In genomic region chr4:5615496-5616075, GRCh38 we compare ENCODE assay signal across 26 cellular contexts.
DNase-seq lines count a peak whose midpoint lies in the region; ATAC-seq and TF ChIP-seq lines count a peak whose summit lies in the region.
"Had no signal": no experiment of that assay in that cellular context is flagged by ENCODE, and none has a peak within 500 bp of the region (broad histone marks: within the 10 kb centered on the region; RNA-seq: fewer than 3 reads in every experiment).

No MANE protein-coding gene starts in this region.

- H3K27ac Mint-ChIP-seq in MCF 10A (ENCODE audit: low read depth, unreplicated experiment) (no peak overlapping the region), type B pancreatic cell (peak overlapping the region; percentile 42)
- H3K27ac Mint-ChIP-seq: CD4-positive, alpha-beta memory T cell had no signal

- H4K8ac ChIP-seq in mesendoderm (ENCODE audit: low read depth, low read length), result no peak overlapping the region

- CTCF ChIA-PET in mammary epithelial cell (lab: Charles Lee; ENCODE audit: low non-redundant PET), result no interaction called here
- CTCF ChIA-PET in MCF 10A (lab: Yijun Ruan, JAX), result interaction anchor here (0.6 kb wide), 1 partner anchor 92 kb away, joined by 3 read pairs; no protein-coding TSS in a partner anchor

- H3K36me3 Mint-ChIP-seq in MCF 10A (ENCODE audit: insufficient read depth, unreplicated experiment), result peaks cover 25% of the 10 kb centered on the region
- peaks cover 32% of the 10 kb centered on the region for H3K36me3 Mint-ChIP-seq in type B pancreatic cell

- H3K4me3 ChIP-seq in mammary epithelial cell (replicated peaks in 1 of 3; ENCODE audit: insufficient read depth in 1 of 3, low read depth in 2 of 3, low read length in 3 of 3) (no peak overlapping the region), mesendoderm (ENCODE audit: low read length) (no peak overlapping the region)
- H3K4me3 ChIP-seq: BLaER1, GM12878 had no signal

- dilution Hi-C loops in mammary epithelial cell (cut with HindIII; ENCODE audit: low sequenced_read_pairs), result no loop called here

- H3K4me1 ChIP-seq in mammary epithelial cell (ENCODE audit: insufficient read depth, low read length) (peaks cover 11% of the 10 kb centered on the region), mesendoderm (ENCODE audit: control insufficient read depth, low read depth, low read length) (peaks cover 2% of the 10 kb centered on the region)
- H3K4me1 ChIP-seq: BLaER1, Caco-2 had no signal

- 29% methylated on average over 10 of the region's 10 CpGs for WGBS in mammary epithelial cell (ENCODE audit: low coverage, missing lambda C conversion rate)
- no CpG with 5 or more reads among the region's 10 CpGs for WGBS in mesendoderm (ENCODE audit: extremely low coverage, insufficient coverage, low lambda C conversion rate)

- H4K20me1 ChIP-seq in mammary epithelial cell (ENCODE audit: insufficient read depth, low read length), result no peaks in the 10 kb centered on the region
- H4K20me1 ChIP-seq: BLaER1 had no signal

- H3K9me3 Mint-ChIP-seq in MCF 10A (ENCODE audit: unreplicated experiment) (no peaks in the 10 kb centered on the region), type B pancreatic cell (no peaks in the 10 kb centered on the region)
- H3K9me3 Mint-ChIP-seq: CD4-positive, alpha-beta memory T cell had no signal

- in situ Hi-C loops in mammary epithelial cell (cut with MboI; ENCODE audit: low sequenced_read_pairs in 2 of 2) (no loop called here), GM13977 (cut with MboI; ENCODE audit: low pct_unique_long_range_greater_than_20kb, low sequenced_read_pairs, unreplicated experiment) (no loop called here)

- H3K4me2 ChIP-seq in mammary epithelial cell (ENCODE audit: insufficient read depth, low read depth, low read length) (no peak overlapping the region), mesendoderm (ENCODE audit: low read length) (no peak overlapping the region)
- H3K4me2 ChIP-seq: BLaER1, SK-N-SH had no signal

- H3K27me3 ChIP-seq in mammary epithelial cell (ENCODE audit: insufficient read depth, low read length) (no peaks in the 10 kb centered on the region), mesendoderm (ENCODE audit: insufficient read depth, low read length, poor library complexity) (no peaks in the 10 kb centered on the region)
- H3K27me3 ChIP-seq: BLaER1 had no signal

- no peaks in the 10 kb centered on the region for H3K9me3 ChIP-seq in mammary epithelial cell (replicated peaks; ENCODE audit: insufficient read depth, low read length)
- H3K9me3 ChIP-seq: BLaER1, Caco-2, SK-N-SH had no signal

- H2BK15ac ChIP-seq in mesendoderm (replicated peaks; ENCODE audit: low read depth), result no peak overlapping the region

- no peak for ATAC-seq in GM18861 (IDR thresholded peaks at IDR 0.05; ENCODE audit: unreplicated experiment)
- ATAC-seq: GM12878 had no signal

- intact Hi-C loops in mammary epithelial cell (cut with micrococcal nuclease) (no loop called here), MCF 10A (cut with micrococcal nuclease) (no loop called here)

- H3K27me3 Mint-ChIP-seq in MCF 10A (ENCODE audit: insufficient read depth, unreplicated experiment) (no peaks in the 10 kb centered on the region), type B pancreatic cell (no peaks in the 10 kb centered on the region)
- H3K27me3 Mint-ChIP-seq: CD4-positive, alpha-beta memory T cell had no signal

- no peaks in the 10 kb centered on the region for H3K4me1 Mint-ChIP-seq in MCF 10A (ENCODE audit: insufficient read depth, unreplicated experiment)
- peaks cover 18% of the 10 kb centered on the region for H3K4me1 Mint-ChIP-seq in type B pancreatic cell (ENCODE audit: unreplicated experiment)
- H3K4me1 Mint-ChIP-seq: CD4-positive, alpha-beta memory T cell had no signal

- H3K36me3 ChIP-seq in mammary epithelial cell (ENCODE audit: insufficient read depth, low read length) (peaks cover 9% of the 10 kb centered on the region), mesendoderm (ENCODE audit: control insufficient read depth, insufficient read depth, low read length) (peaks cover 2% of the 10 kb centered on the region)

- no peak overlapping the region for H3K18ac ChIP-seq in mesendoderm (ENCODE audit: low read length)

- BruUV-seq in mammary epithelial cell (replicated peaks; lab: Mats Ljungman, UMichigan), result no TSS peak
- BruUV-seq in MCF 10A (replicated peaks; lab: Mats Ljungman, UMichigan), result no TSS peak

- H3K4ac ChIP-seq in mesendoderm (ENCODE audit: low read depth, low read length), result no peak overlapping the region

- DNase-seq in mammary epithelial cell, result peak; percentile 21
- DNase-seq in MCF 10A (ENCODE audit: unreplicated experiment), result no peak
- DNase-seq in ecto neural progenitor cell (ENCODE audit: low spot score), result peak; percentile 49
- DNase-seq in mesendoderm, result peak; percentile 77
- DNase-seq in type B pancreatic cell (ENCODE audit: extremely low spot score, unreplicated experiment), result no peak
- no peak for DNase-seq in activated CD4-positive, alpha-beta T cell treated with anti-CD3 and anti-CD28 coated beads for 48 hours
- no peak for DNase-seq in GM13977 (ENCODE audit: low spot score)
- DNase-seq: CD4-positive, alpha-beta memory T cell; GDM1; HCEC 1CT; Karpas-422; NCI-H1092 treated with DMSO at 0.1 percent for 48 hours; NCI-H1436; NCI-H187; NCI-H2081 treated with DMSO at 0.1 percent for 48 hours; NCI-H2171; NCI-H345; NCI-H524; NCI-H774; SIG-M5; SK-N-SH had no signal

- no peak overlapping the region for H2AFZ ChIP-seq in mammary epithelial cell (ENCODE audit: low read depth, low read length)

- H4K5ac ChIP-seq in mesendoderm (ENCODE audit: low read length), result no peak overlapping the region

- no peaks in the 10 kb centered on the region for H3K79me1 ChIP-seq in mesendoderm (ENCODE audit: low read length)

- H3K9ac ChIP-seq in mammary epithelial cell (ENCODE audit: insufficient read depth, low read length) (no peak overlapping the region), mesendoderm (ENCODE audit: low read length) (no peak overlapping the region)
- H3K9ac ChIP-seq: BLaER1, SK-N-SH had no signal

- H3K56ac ChIP-seq in mesendoderm (ENCODE audit: low read length), result no peak overlapping the region

- no peak overlapping the region for H2AK5ac ChIP-seq in mesendoderm (ENCODE audit: low read length)

- H3K4me3 Mint-ChIP-seq in MCF 10A (ENCODE audit: unreplicated experiment) (no peak overlapping the region), type B pancreatic cell (no peak overlapping the region)
- H3K4me3 Mint-ChIP-seq: CD4-positive, alpha-beta memory T cell had no signal

- TF ChIP-seq CTCF in mammary epithelial cell (conservative IDR thresholded peaks at IDR 0.05 in 1 of 2, IDR thresholded peaks at IDR 0.05 in 1 of 2; ENCODE audit: extremely low read depth in 1 of 2, insufficient read depth in 1 of 2, low read depth in 1 of 2, low read length in 2 of 2) (no peak), MCF 10A (IDR thresholded peaks at IDR 0.05; ENCODE audit: unreplicated experiment) (no peak), type B pancreatic cell (conservative IDR thresholded peaks at IDR 0.05) (no peak), GM13977 (IDR thresholded peaks at IDR 0.05; ENCODE audit: extremely low read depth, insufficient read depth, missing control alignments) (no peak)

- POLR2A ChIA-PET in MCF 10A (lab: Yijun Ruan, JAX), result no interaction called here

- H2BK120ac ChIP-seq in mesendoderm (ENCODE audit: low read depth, low read length), result no peak overlapping the region

- H3K79me2 ChIP-seq in mammary epithelial cell (ENCODE audit: insufficient read depth, low read length) (no peaks in the 10 kb centered on the region), mesendoderm (ENCODE audit: control insufficient read depth, insufficient read depth, low read length) (no peaks in the 10 kb centered on the region)

- no peak overlapping the region for H3K23ac ChIP-seq in mesendoderm (ENCODE audit: low read length)

- H3K27ac ChIP-seq in mammary epithelial cell (ENCODE audit: insufficient read depth, low read depth, low read length) (no peak overlapping the region), mesendoderm (ENCODE audit: low read depth, low read length) (no peak overlapping the region)
- H3K27ac ChIP-seq: BLaER1, HL-60 had no signal

- no peak overlapping the region for H2BK5ac ChIP-seq in mesendoderm (ENCODE audit: low read length)

Comparison
In these comparisons a context has a peak if more than half of its experiments do, and no peak if none do; other contexts are left out.
1. DNase-seq: peak in mammary epithelial cell (single experiment), ecto neural progenitor cell (single experiment) and mesendoderm (single experiment); none in MCF 10A (single experiment), type B pancreatic cell (single experiment), activated CD4-positive, alpha-beta T cell treated with anti-CD3 and anti-CD28 coated beads for 48 hours (single experiment) and GM13977 (single experiment).